Comparison of ENCODE assay signal across 1 cellular context in the genomic region with DNA sequence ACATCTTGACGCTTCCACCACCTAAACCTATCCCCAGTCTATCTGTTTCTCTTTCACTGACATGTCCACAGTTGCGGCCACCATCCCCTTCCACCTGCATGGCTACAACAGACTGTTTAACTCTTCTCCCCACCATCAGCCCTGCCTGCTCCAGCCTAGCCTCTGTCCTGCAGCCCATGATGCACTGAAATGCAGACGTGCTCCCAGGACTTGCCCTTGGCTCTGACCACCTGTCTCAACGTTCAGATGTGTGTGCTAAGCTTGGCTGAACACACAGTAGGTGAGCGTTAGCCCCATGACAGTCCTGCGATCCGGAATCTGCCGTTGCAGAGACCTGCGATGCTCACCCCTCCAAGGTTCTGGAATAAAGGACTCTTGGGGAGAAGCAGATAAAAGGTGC.
TF ChIP-seq lines count a peak whose summit lies in the region.

No MANE protein-coding gene starts in this region.

TF ChIP-seq in GM23338, 12 proteins besides CTCF, POLR2A, EP300 and RAD21 (continued from another document):
- TF ChIP-seq, protein P1, sequence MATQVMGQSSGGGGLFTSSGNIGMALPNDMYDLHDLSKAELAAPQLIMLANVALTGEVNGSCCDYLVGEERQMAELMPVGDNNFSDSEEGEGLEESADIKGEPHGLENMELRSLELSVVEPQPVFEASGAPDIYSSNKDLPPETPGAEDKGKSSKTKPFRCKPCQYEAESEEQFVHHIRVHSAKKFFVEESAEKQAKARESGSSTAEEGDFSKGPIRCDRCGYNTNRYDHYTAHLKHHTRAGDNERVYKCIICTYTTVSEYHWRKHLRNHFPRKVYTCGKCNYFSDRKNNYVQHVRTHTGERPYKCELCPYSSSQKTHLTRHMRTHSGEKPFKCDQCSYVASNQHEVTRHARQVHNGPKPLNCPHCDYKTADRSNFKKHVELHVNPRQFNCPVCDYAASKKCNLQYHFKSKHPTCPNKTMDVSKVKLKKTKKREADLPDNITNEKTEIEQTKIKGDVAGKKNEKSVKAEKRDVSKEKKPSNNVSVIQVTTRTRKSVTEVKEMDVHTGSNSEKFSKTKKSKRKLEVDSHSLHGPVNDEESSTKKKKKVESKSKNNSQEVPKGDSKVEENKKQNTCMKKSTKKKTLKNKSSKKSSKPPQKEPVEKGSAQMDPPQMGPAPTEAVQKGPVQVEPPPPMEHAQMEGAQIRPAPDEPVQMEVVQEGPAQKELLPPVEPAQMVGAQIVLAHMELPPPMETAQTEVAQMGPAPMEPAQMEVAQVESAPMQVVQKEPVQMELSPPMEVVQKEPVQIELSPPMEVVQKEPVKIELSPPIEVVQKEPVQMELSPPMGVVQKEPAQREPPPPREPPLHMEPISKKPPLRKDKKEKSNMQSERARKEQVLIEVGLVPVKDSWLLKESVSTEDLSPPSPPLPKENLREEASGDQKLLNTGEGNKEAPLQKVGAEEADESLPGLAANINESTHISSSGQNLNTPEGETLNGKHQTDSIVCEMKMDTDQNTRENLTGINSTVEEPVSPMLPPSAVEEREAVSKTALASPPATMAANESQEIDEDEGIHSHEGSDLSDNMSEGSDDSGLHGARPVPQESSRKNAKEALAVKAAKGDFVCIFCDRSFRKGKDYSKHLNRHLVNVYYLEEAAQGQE (IDR thresholded peaks at IDR 0.05; ENCODE audit: unreplicated experiment) = no peak
- TF ChIP-seq EZH2 (IDR thresholded peaks at IDR 0.05; ENCODE audit: low read depth, unreplicated experiment) (no peak), JUNB (IDR thresholded peaks at IDR 0.05; ENCODE audit: unreplicated experiment) (no peak), EZH2phosphoT487 (IDR thresholded peaks at IDR 0.05; ENCODE audit: unreplicated experiment) (no peak), ZNF331 (CRISPR knock-in tag; IDR thresholded peaks at IDR 0.05; ENCODE audit: low read depth) (no peak), POLR2AphosphoS5 (IDR thresholded peaks at IDR 0.05; ENCODE audit: low read depth) (no peak)
- TF ChIP-seq, protein P2, sequence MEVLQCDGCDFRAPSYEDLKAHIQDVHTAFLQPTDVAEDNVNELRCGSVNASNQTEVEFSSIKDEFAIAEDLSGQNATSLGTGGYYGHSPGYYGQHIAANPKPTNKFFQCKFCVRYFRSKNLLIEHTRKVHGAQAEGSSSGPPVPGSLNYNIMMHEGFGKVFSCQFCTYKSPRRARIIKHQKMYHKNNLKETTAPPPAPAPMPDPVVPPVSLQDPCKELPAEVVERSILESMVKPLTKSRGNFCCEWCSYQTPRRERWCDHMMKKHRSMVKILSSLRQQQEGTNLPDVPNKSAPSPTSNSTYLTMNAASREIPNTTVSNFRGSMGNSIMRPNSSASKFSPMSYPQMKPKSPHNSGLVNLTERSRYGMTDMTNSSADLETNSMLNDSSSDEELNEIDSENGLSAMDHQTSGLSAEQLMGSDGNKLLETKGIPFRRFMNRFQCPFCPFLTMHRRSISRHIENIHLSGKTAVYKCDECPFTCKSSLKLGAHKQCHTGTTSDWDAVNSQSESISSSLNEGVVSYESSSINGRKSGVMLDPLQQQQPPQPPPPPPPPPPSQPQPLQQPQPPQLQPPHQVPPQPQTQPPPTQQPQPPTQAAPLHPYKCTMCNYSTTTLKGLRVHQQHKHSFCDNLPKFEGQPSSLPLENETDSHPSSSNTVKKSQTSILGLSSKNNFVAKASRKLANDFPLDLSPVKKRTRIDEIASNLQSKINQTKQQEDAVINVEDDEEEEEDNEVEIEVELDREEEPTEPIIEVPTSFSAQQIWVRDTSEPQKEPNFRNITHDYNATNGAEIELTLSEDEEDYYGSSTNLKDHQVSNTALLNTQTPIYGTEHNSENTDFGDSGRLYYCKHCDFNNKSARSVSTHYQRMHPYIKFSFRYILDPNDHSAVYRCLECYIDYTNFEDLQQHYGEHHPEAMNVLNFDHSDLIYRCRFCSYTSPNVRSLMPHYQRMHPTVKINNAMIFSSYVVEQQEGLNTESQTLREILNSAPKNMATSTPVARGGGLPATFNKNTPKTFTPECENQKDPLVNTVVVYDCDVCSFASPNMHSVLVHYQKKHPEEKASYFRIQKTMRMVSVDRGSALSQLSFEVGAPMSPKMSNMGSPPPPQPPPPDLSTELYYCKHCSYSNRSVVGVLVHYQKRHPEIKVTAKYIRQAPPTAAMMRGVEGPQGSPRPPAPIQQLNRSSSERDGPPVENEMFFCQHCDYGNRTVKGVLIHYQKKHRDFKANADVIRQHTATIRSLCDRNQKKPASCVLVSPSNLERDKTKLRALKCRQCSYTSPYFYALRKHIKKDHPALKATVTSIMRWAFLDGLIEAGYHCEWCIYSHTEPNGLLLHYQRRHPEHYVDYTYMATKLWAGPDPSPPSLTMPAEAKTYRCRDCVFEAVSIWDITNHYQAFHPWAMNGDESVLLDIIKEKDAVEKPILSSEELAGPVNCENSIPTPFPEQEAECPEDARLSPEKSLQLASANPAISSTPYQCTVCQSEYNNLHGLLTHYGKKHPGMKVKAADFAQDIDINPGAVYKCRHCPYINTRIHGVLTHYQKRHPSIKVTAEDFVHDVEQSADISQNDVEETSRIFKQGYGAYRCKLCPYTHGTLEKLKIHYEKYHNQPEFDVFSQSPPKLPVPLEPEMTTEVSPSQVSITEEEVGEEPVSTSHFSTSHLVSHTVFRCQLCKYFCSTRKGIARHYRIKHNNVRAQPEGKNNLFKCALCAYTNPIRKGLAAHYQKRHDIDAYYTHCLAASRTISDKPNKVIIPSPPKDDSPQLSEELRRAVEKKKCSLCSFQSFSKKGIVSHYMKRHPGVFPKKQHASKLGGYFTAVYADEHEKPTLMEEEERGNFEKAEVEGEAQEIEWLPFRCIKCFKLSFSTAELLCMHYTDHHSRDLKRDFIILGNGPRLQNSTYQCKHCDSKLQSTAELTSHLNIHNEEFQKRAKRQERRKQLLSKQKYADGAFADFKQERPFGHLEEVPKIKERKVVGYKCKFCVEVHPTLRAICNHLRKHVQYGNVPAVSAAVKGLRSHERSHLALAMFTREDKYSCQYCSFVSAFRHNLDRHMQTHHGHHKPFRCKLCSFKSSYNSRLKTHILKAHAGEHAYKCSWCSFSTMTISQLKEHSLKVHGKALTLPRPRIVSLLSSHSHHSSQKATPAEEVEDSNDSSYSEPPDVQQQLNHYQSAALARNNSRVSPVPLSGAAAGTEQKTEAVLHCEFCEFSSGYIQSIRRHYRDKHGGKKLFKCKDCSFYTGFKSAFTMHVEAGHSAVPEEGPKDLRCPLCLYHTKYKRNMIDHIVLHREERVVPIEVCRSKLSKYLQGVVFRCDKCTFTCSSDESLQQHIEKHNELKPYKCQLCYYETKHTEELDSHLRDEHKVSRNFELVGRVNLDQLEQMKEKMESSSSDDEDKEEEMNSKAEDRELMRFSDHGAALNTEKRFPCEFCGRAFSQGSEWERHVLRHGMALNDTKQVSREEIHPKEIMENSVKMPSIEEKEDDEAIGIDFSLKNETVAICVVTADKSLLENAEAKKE (CRISPR knock-in tag; IDR thresholded peaks at IDR 0.05) = no peak
- TF ChIP-seq, protein P3, sequence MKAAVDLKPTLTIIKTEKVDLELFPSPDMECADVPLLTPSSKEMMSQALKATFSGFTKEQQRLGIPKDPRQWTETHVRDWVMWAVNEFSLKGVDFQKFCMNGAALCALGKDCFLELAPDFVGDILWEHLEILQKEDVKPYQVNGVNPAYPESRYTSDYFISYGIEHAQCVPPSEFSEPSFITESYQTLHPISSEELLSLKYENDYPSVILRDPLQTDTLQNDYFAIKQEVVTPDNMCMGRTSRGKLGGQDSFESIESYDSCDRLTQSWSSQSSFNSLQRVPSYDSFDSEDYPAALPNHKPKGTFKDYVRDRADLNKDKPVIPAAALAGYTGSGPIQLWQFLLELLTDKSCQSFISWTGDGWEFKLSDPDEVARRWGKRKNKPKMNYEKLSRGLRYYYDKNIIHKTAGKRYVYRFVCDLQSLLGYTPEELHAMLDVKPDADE (IDR thresholded peaks at IDR 0.05) = no peak
TF ChIP-seq in GM23338: peak in this region for 0.
